Comparison of ENCODE assay signal across 18 cellular contexts in genomic region chr9:127370147-127370579, GRCh38. TPM values are rescaled to one million over a fixed set of nuclear protein-coding genes. Genes with fewer than 3 reads are reported as not detected.
DNase-seq lines count a peak whose midpoint lies in the region; ATAC-seq and TF ChIP-seq lines count a peak whose summit lies in the region.
"Had no signal": no experiment of that assay in that cellular context is flagged by ENCODE, and none has a peak within 500 bp of the region (broad histone marks: within the 10 kb centered on the region; RNA-seq: fewer than 3 reads in every experiment).

No MANE protein-coding gene starts in this region.

- no peaks in the 10 kb centered on the region for H3K27me3 ChIP-seq in cardiac muscle cell
- no peaks in the 10 kb centered on the region for H3K27me3 ChIP-seq in neural progenitor cell
- no peaks in the 10 kb centered on the region for H3K27me3 ChIP-seq in PC-3 (ENCODE audit: low read length)
- H3K27me3 ChIP-seq: BE2C had no signal

- DNase-seq in GDM1 (lab: John Stamatoyannopoulos, UW): peak; percentile 43
- no peak for DNase-seq in WTC11 (ENCODE audit: low spot score)
- peak in 1 of 2 donors; percentile 23 for DNase-seq in cardiac muscle cell (ENCODE audit: low read depth in 1 of 2, low spot score in 1 of 2)
- DNase-seq in neural progenitor cell (ENCODE audit: low spot score): no peak
- no peak for DNase-seq in dermis blood vessel endothelial cell
- DNase-seq in PC-3: no peak
- DNase-seq: BE2C; EL; KBM-7; NCI-H1092 treated with DMSO at 0.1 percent for 48 hours; NCI-H1436 treated with DMSO at 0.1 percent for 48 hours; NCI-H1930; NCI-H226; NCI-H510A treated with DMSO at 0.1 percent for 48 hours; NCI-H748 treated with DMSO at 0.1 percent for 48 hours; NK-92 treated with Interleukin-12 subunit alpha and Interleukin-12 subunit beta, amount 100 ng/mL, for 24 hours; SJCRH30 had no signal

- no peaks in the 10 kb centered on the region for H3K9me2 ChIP-seq in PC-3 (replicated peaks; ENCODE audit: low read length)

- peaks cover 21% of the 10 kb centered on the region for H3K4me1 ChIP-seq in cardiac muscle cell (ENCODE audit: low read depth)
- no peaks in the 10 kb centered on the region for H3K4me1 ChIP-seq in neural progenitor cell
- no peaks in the 10 kb centered on the region for H3K4me1 ChIP-seq in PC-3 (ENCODE audit: insufficient read depth, low read length)
- H3K4me1 ChIP-seq: BE2C, SJCRH30 had no signal

- no peak overlapping the region for H3K4me3 ChIP-seq in cardiac muscle cell
- H3K4me3 ChIP-seq in neural progenitor cell: no peak overlapping the region
- H3K4me3 ChIP-seq in PC-3 (ENCODE audit: low read length): no peak overlapping the region
- H3K4me3 ChIP-seq: SJCRH30 had no signal

- H3K36me3 Mint-ChIP-seq in WTC11 (no peaks in the 10 kb centered on the region), neural progenitor cell (no peaks in the 10 kb centered on the region)

- ATAC-seq in WTC11 (no peak), HG03135 (IDR thresholded peaks at IDR 0.05; ENCODE audit: unreplicated experiment) (no peak), PC-3 (no peak)

- H3K27ac Mint-ChIP-seq in WTC11 (0 out of 2 replicates have a peak overlapping the region, but pooled peaks have one; percentile 23), neural progenitor cell (no peak overlapping the region)

- BruUV-seq in PC-3 (replicated peaks; lab: Mats Ljungman, UMichigan): no TSS peak

- H3K36me3 ChIP-seq in cardiac muscle cell: no peaks in the 10 kb centered on the region
- H3K36me3 ChIP-seq in neural progenitor cell: no peaks in the 10 kb centered on the region
- no peaks in the 10 kb centered on the region for H3K36me3 ChIP-seq in PC-3 (ENCODE audit: low read depth, low read length)
- H3K36me3 ChIP-seq: SJCRH30 had no signal

- H4K20me1 ChIP-seq in neural progenitor cell (ENCODE audit: low read depth) (no peaks in the 10 kb centered on the region), PC-3 (ENCODE audit: low read length) (no peaks in the 10 kb centered on the region)

- no peaks in the 10 kb centered on the region for H3K79me2 ChIP-seq in neural progenitor cell (ENCODE audit: low read depth)
- H3K79me2 ChIP-seq in PC-3 (ENCODE audit: low read length): no peaks in the 10 kb centered on the region

- no peaks in the 10 kb centered on the region for H3F3A ChIP-seq in neural progenitor cell (ENCODE audit: low read depth)
- no peaks in the 10 kb centered on the region for H3F3A ChIP-seq in PC-3 (ENCODE audit: low read length, unreplicated experiment)

- intact Hi-C loops in PC-3 (cut with micrococcal nuclease): no loop called here

- H3K4me3 Mint-ChIP-seq in WTC11: no peak overlapping the region
- H3K4me3 Mint-ChIP-seq in neural progenitor cell: peak overlapping the region; percentile 18

- POLR2A ChIA-PET in WTC11 (lab: Charles Lee): no interaction called here
- POLR2A ChIA-PET in PC-3 (lab: Charles Lee; ENCODE audit: unreplicated experiment): no interaction called here

- H3K4me1 Mint-ChIP-seq in WTC11 (peaks cover 27% of the 10 kb centered on the region), neural progenitor cell (no peaks in the 10 kb centered on the region)

- H3K9me3 Mint-ChIP-seq in WTC11: no peaks in the 10 kb centered on the region
- no peaks in the 10 kb centered on the region for H3K9me3 Mint-ChIP-seq in neural progenitor cell

- CTCF ChIA-PET in WTC11 (lab: Charles Lee): interaction anchor here (1.0 to 2.6 kb wide), 7 partner anchors 10 to 160 kb away, joined by 3 to 11 read pairs (median 7); partner anchors contain the start of genes SLC2A8 and ZNF79
- CTCF ChIA-PET in PC-3 (lab: Charles Lee): no interaction called here

- peak overlapping the region; percentile 85 for H3K27ac ChIP-seq in cardiac muscle cell
- no peak overlapping the region for H3K27ac ChIP-seq in neural progenitor cell
- no peak overlapping the region for H3K27ac ChIP-seq in PC-3 (ENCODE audit: low read length)
- H3K27ac ChIP-seq: SJCRH30 had no signal

- H3K4me2 ChIP-seq in neural progenitor cell: no peak overlapping the region
- H3K4me2 ChIP-seq in PC-3 (ENCODE audit: low read length): no peak overlapping the region

- H3K9me3 ChIP-seq in cardiac muscle cell (ENCODE audit: low read depth) (no peaks in the 10 kb centered on the region), neural progenitor cell (ENCODE audit: low read depth) (no peaks in the 10 kb centered on the region), PC-3 (ENCODE audit: low read length) (no peaks in the 10 kb centered on the region)
- H3K9me3 ChIP-seq: BE2C, SJCRH30 had no signal

- H3K27me3 Mint-ChIP-seq in WTC11 (ENCODE audit: low read depth) (no peaks in the 10 kb centered on the region), neural progenitor cell (ENCODE audit: insufficient read depth, low read depth) (peaks cover 5% of the 10 kb centered on the region)

- no peak overlapping the region for H3K9ac ChIP-seq in neural progenitor cell
- H3K9ac ChIP-seq in PC-3 (ENCODE audit: low read length): no peak overlapping the region

- TF ChIP-seq CTCF in WTC11 (IDR thresholded peaks at IDR 0.05): no peak
- no peak for TF ChIP-seq CTCF in cardiac muscle cell (IDR thresholded peaks at IDR 0.05; ENCODE audit: low read depth, low read length)
- no peak for TF ChIP-seq CTCF in neural progenitor cell (IDR thresholded peaks at IDR 0.05)
- TF ChIP-seq CTCF in PC-3 (conservative IDR thresholded peaks at IDR 0.05; ENCODE audit: low read depth, low read length): no peak

- H2AFZ ChIP-seq in neural progenitor cell (replicated peaks) (no peak overlapping the region), PC-3 (ENCODE audit: low read length) (no peak overlapping the region)

TF ChIP-seq in WTC11, 78 proteins besides CTCF, POLR2A, EP300 and RAD21 (continues in another document):
- TF ChIP-seq GABPB1 (CRISPR knock-in tag; IDR thresholded peaks at IDR 0.05): no peak
- TF ChIP-seq ZNF121 (CRISPR knock-in tag; IDR thresholded peaks at IDR 0.05): no peak
- no peak for TF ChIP-seq NR1H2 (CRISPR knock-in tag; IDR thresholded peaks at IDR 0.05)
- no peak for TF ChIP-seq ELF4 (CRISPR knock-in tag; IDR thresholded peaks at IDR 0.05; ENCODE audit: low read depth)
- no peak for TF ChIP-seq SP1 (CRISPR knock-in tag; conservative IDR thresholded peaks at IDR 0.05)
- TF ChIP-seq PREB (CRISPR knock-in tag; IDR thresholded peaks at IDR 0.05; ENCODE audit: borderline replicate concordance): no peak
- no peak for TF ChIP-seq E2F4 (CRISPR knock-in tag; IDR thresholded peaks at IDR 0.05; ENCODE audit: borderline replicate concordance, low read depth)
- TF ChIP-seq ATF1 (CRISPR knock-in tag; IDR thresholded peaks at IDR 0.05): no peak
- no peak for TF ChIP-seq HMGA2 (CRISPR knock-in tag; IDR thresholded peaks at IDR 0.05)
- TF ChIP-seq ZNF423 (CRISPR knock-in tag; IDR thresholded peaks at IDR 0.05): no peak
- TF ChIP-seq ZNF263 (CRISPR knock-in tag; IDR thresholded peaks at IDR 0.05; ENCODE audit: low read depth): no peak
- TF ChIP-seq CDX4 (CRISPR knock-in tag; IDR thresholded peaks at IDR 0.05; ENCODE audit: borderline replicate concordance): no peak
- no peak for TF ChIP-seq E2F5 (CRISPR knock-in tag; IDR thresholded peaks at IDR 0.05)
- TF ChIP-seq EMX1 (CRISPR knock-in tag; IDR thresholded peaks at IDR 0.05): no peak

RNA-seq across cellular contexts. Expression of gene SLC2A8, which starts 26.8 kb away (rescaled TPM):
- total RNA-seq in WTC11 (2021): 30.2 to 37.4 TPM (median 33.9 TPM) in 3 replicates
- 45.1 and 45.3 TPM in 2 replicates for total RNA-seq in cardiac muscle cell
- 54.2 and 62.2 TPM in 2 replicates for polyA plus RNA-seq in cardiac muscle cell
- total RNA-seq in neural progenitor cell (ENCODE audit: low replicate concordance): 9.4 and 22.8 TPM in 2 replicates
- total RNA-seq in dermis blood vessel endothelial cell: 10.1 and 11.9 TPM in 2 replicates
- total RNA-seq in PC-3 (2014; rRNA removed): 29.0 and 43.7 TPM in 2 replicates

RNA-seq across cellular contexts. Expression of gene ZNF79, which starts 54.0 kb away (rescaled TPM):
- total RNA-seq in WTC11 (2021): 7.6 to 9.0 TPM (median 7.7 TPM) in 3 replicates
- total RNA-seq in cardiac muscle cell: 8.2 and 8.8 TPM in 2 replicates
- 4.6 and 5.2 TPM in 2 replicates for polyA plus RNA-seq in cardiac muscle cell
- 6.7 and 7.3 TPM in 2 replicates for total RNA-seq in neural progenitor cell (ENCODE audit: low replicate concordance)
- total RNA-seq in dermis blood vessel endothelial cell: 11.8 and 14.8 TPM in 2 replicates
- total RNA-seq in PC-3 (2014; rRNA removed): 4.9 and 5.8 TPM in 2 replicates
